ENCODE assay signal across 25 cellular contexts in genomic region chr20:20417891-20418676, GRCh38. TPM values are rescaled to one million over a fixed set of nuclear protein-coding genes. Genes with fewer than 3 reads are reported as not detected.
"Had no signal": no experiment of that assay in that cellular context is flagged by ENCODE, and none has a peak within 500 bp of the region (broad histone marks: within the 10 kb centered on the region; RNA-seq: fewer than 3 reads in every experiment).

No MANE protein-coding gene starts in this region.

- H3K4me1 ChIP-seq: esophagus muscularis mucosa, gastrocnemius medialis, sigmoid colon, upper lobe of left lung had no signal

- H3K27ac Mint-ChIP-seq: activated naive CD4-positive, alpha-beta T cell treated with anti-CD3 and anti-CD28 coated beads, Interleukin-2, amount 50 U/mL, for 24 hours; mesothelial cell of epicardium; stimulated activated memory B cell treated with anti-CD40 and anti-IgM and Interleukin-4, amounts not matched to agents 10 μg/mL and 1 μg/mL and 100 μg/mL, for 72 hours had no signal

- H3K27me3 Mint-ChIP-seq: activated naive CD4-positive, alpha-beta T cell treated with anti-CD3 and anti-CD28 coated beads, Interleukin-2, amount 50 U/mL, for 24 hours; naive thymus-derived CD8-positive, alpha-beta T cell; stimulated activated memory B cell treated with anti-CD40 and anti-IgM and Interleukin-4, amounts not matched to agents 10 μg/mL and 1 μg/mL and 100 μg/mL, for 72 hours had no signal

- DNase-seq: activated CD4-positive, alpha-beta T cell treated with anti-CD3 and anti-CD28 coated beads for 1 hour; activated gamma-delta T cell treated with Interleukin-2 at 50 U/mL for 16 hours; activated T-cell treated with anti-CD3 and anti-CD28 coated beads, Interleukin-2, amount 50 U/mL, for 4 hours; central memory CD4-positive, alpha-beta T cell; dorsolateral prefrontal cortex; gastrocnemius medialis; hippocampal formation; kidney glomerular epithelial cell; left lung; naive thymus-derived CD8-positive, alpha-beta T cell; sigmoid colon; stimulated activated CD4-positive, alpha-beta T cell treated with anti-CD3 and anti-CD28 coated beads, Interleukin-15, amount 100 ng/mL, for 24 hours; T-helper 9 cell; upper lobe of left lung had no signal

- H3K4me3 ChIP-seq: dorsolateral prefrontal cortex, esophagus muscularis mucosa, gastrocnemius medialis, left lung, sigmoid colon, smooth muscle cell, upper lobe of left lung had no signal

- H3K9me3 ChIP-seq: esophagus muscularis mucosa, gastrocnemius medialis, left lung, sigmoid colon, upper lobe of left lung had no signal

- H3K27ac ChIP-seq: dorsolateral prefrontal cortex, esophagus muscularis mucosa, gastrocnemius medialis, left lung, sigmoid colon, upper lobe of left lung had no signal

- H3K9me3 Mint-ChIP-seq: activated naive CD4-positive, alpha-beta T cell treated with anti-CD3 and anti-CD28 coated beads, Interleukin-2, amount 50 U/mL, for 24 hours; activated T-cell treated with anti-CD3 and anti-CD28 coated beads, Interleukin-2, amount 50 U/mL, for 4 hours; mesothelial cell of epicardium; naive thymus-derived CD8-positive, alpha-beta T cell; stimulated activated memory B cell treated with anti-CD40 and anti-IgM and Interleukin-4, amounts not matched to agents 10 μg/mL and 1 μg/mL and 100 μg/mL, for 72 hours had no signal

- H3K4me1 Mint-ChIP-seq: activated naive CD4-positive, alpha-beta T cell treated with anti-CD3 and anti-CD28 coated beads, Interleukin-2, amount 50 U/mL, for 24 hours; mesothelial cell of epicardium had no signal

- ATAC-seq: activated T-cell treated with anti-CD3 and anti-CD28 coated beads, Interleukin-2, amount 50 U/mL, for 4 hours; gastrocnemius medialis; left lung; naive thymus-derived CD8-positive, alpha-beta T cell; stimulated activated memory B cell treated with anti-CD40 and anti-IgM and Interleukin-4, amounts not matched to agents 10 μg/mL and 1 μg/mL and 100 μg/mL, for 72 hours had no signal

- FAIRE-seq: astrocyte, colon had no signal

- H3K4me2 ChIP-seq: smooth muscle cell had no signal

- H3K4me3 Mint-ChIP-seq: activated naive CD4-positive, alpha-beta T cell treated with anti-CD3 and anti-CD28 coated beads, Interleukin-2, amount 50 U/mL, for 24 hours; activated T-cell treated with anti-CD3 and anti-CD28 coated beads, Interleukin-2, amount 50 U/mL, for 4 hours; mesothelial cell of epicardium; naive thymus-derived CD8-positive, alpha-beta T cell; stimulated activated memory B cell treated with anti-CD40 and anti-IgM and Interleukin-4, amounts not matched to agents 10 μg/mL and 1 μg/mL and 100 μg/mL, for 72 hours had no signal

- H3K27me3 ChIP-seq: dorsolateral prefrontal cortex, esophagus muscularis mucosa, gastrocnemius medialis, left lung, sigmoid colon, upper lobe of left lung had no signal

RNA-seq across cellular contexts. Expression of gene INSM1, which starts 50.2 kb away (rescaled TPM):
- total RNA-seq: esophagus muscularis mucosa; gastrocnemius medialis; left lung; lung microvascular endothelial cell; mesothelial cell of epicardium; naive thymus-derived CD8-positive, alpha-beta T cell; osteoblast; posterior vena cava; renal cortical epithelial cell; smooth muscle cell; upper lobe of left lung had no signal
- polyA plus RNA-seq: naive thymus-derived CD8-positive, alpha-beta T cell; smooth muscle cell had no signal
